ENCODE assay signal across 1 cellular context in the genomic region with DNA sequence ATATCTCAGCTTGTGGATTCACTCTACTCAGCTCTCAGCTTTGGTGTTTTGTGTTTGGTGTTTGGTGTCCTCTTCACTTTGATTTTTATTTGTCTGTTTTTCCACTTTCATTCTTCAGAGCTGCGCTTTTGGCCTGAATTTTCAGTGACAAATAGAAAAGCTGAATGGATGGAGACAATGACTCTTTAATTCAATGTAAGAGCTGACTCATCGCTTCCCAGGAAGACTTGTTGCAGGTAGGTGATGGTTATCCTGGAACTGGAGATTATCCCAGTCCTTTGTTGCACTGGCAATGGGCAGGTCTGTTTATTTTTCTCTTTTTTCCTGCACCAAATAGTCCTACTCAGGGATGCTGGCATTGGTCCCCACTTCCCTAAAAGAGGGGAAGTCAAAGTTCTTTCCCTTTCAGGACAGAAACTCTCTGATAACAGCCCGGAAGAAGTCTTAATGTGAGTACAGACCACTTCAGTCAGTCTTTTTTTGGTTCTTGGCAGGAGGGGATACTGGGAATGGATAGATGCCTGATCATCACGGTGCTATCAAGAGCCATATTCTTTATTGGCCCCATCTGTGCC.
TF ChIP-seq lines count a peak whose summit lies in the region.

No MANE protein-coding gene starts in this region.

TF ChIP-seq in HepG2, 621 proteins besides CTCF, POLR2A, EP300 and RAD21:
- TF ChIP-seq PRPF4 (IDR thresholded peaks at IDR 0.05; ENCODE audit: low read depth, low read length, poor library complexity, severe bottlenecking) (no peak), MAFK (conservative IDR thresholded peaks at IDR 0.05 in 1 of 2, IDR thresholded peaks at IDR 0.05 in 1 of 2; ENCODE audit: low read length in 2 of 2) (peak in 1 of 2 experiments; percentile 61; a peak in 3 of 4 replicates), MAFF (IDR thresholded peaks at IDR 0.05; ENCODE audit: low read depth, low read length) (peak; percentile 49)
TF ChIP-seq in HepG2: peak in this region for 2.
